In the genomic region with DNA sequence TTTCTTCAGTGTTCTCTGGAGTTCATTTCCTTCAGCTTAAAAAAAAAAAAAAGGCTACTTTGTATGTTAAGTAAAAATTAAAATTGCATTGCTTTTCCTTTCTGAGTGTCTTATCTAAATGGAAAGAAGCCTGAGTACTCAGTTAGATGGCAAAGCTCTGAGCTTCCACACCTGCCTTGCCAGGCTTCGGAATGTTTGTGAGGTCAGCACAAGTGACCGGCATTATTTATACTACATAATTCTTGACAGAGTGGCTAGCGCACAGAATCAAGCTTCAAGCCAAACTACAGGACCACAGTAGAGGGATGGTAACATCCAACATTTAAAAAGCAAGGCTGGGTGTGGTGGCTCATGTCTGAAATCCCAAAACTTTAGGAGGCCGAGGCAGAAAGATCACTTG, we compare ENCODE assay signal across 23 cellular contexts. TPM values are rescaled to one million over a fixed set of nuclear protein-coding genes. Genes with fewer than 3 reads are reported as not detected.
DNase-seq lines count a peak whose midpoint lies in the region; ATAC-seq lines count a peak whose summit lies in the region.
"Had no signal": no experiment of that assay in that cellular context is flagged by ENCODE, and none has a peak within 500 bp of the region (broad histone marks: within the 10 kb centered on the region; RNA-seq: fewer than 3 reads in every experiment).

No MANE protein-coding gene starts in this region.

- H3K4me3 Mint-ChIP-seq in T-cell, result no peak overlapping the region
- no peak overlapping the region for H3K4me3 Mint-ChIP-seq in stimulated activated effector memory CD8-positive, alpha-beta T cell treated with anti-CD3 and anti-CD28 coated beads, Interleukin-12 subunit alpha, Interleukin-12 subunit beta, amount 100 ng/mL, for 72 hours
- H3K4me3 Mint-ChIP-seq: nephron progenitor cell had no signal

- POLR2A ChIA-PET in T-cell (lab: Charles Lee), result interaction anchor here (0.5 to 0.7 kb wide), 11 partner anchors 13 to 735 kb away, joined by 3 to 5 read pairs (median 3); no protein-coding TSS in a partner anchor

- WGBS in right cardiac atrium, result 66% methylated on average over 4 of the region's 4 CpGs

- H3K27ac ChIP-seq in right cardiac atrium (ENCODE audit: low read length), result peak overlapping the region; percentile 34
- H3K27ac ChIP-seq: gastrocnemius medialis, KMS-11, pancreas, spleen had no signal

- intact Hi-C loops in Right ventricle myocardium superior (cut with DNase I) (no loop called here), cardiac septum (cut with DNase I) (no loop called here), right cardiac atrium (cut with DNase I) (no loop called here)

- DNase-seq in Right ventricle myocardium superior, result no peak
- DNase-seq in cardiac septum (ENCODE audit: low spot score), result no peak
- DNase-seq in T-cell, result no peak
- no peak for DNase-seq in right cardiac atrium
- DNase-seq in stimulated activated effector memory CD8-positive, alpha-beta T cell treated with anti-CD3 and anti-CD28 coated beads, Interleukin-12 subunit alpha, Interleukin-12 subunit beta, amount 100 ng/mL, for 72 hours (ENCODE audit: low spot score in 2 of 2), result no peak
- DNase-seq in stimulated activated naive CD4-positive, alpha-beta T cell (lab: John Stamatoyannopoulos, UW), result no peak
- DNase-seq: activated CD4-positive, alpha-beta T cell treated with anti-CD3 and anti-CD28 coated beads for 4 hours; C1 segment of cervical spinal cord; dermis blood vessel endothelial cell; gastrocnemius medialis; hippocampal formation; left colon; MM.1S; NCI-H1417; NCI-H2081; NCI-H226; NCI-H748 treated with DMSO at 0.1 percent for 48 hours; nephron progenitor cell; pancreas; spleen had no signal

- no peaks in the 10 kb centered on the region for H3K9me3 Mint-ChIP-seq in T-cell
- H3K9me3 Mint-ChIP-seq in stimulated activated effector memory CD8-positive, alpha-beta T cell treated with anti-CD3 and anti-CD28 coated beads, Interleukin-12 subunit alpha, Interleukin-12 subunit beta, amount 100 ng/mL, for 72 hours, result no peaks in the 10 kb centered on the region

- H3K4me1 Mint-ChIP-seq in T-cell, result peaks cover 80 to 93% (median 92%) of the 10 kb centered on the region in 3 donors
- H3K4me1 Mint-ChIP-seq in stimulated activated effector memory CD8-positive, alpha-beta T cell treated with anti-CD3 and anti-CD28 coated beads, Interleukin-12 subunit alpha, Interleukin-12 subunit beta, amount 100 ng/mL, for 72 hours, result peaks cover 66% of the 10 kb centered on the region

- no peak overlapping the region for H3K4me3 ChIP-seq in right cardiac atrium (ENCODE audit: low read length)
- H3K4me3 ChIP-seq: gastrocnemius medialis, GM12878, pancreas, spleen had no signal

- H3K4me1 ChIP-seq in right cardiac atrium (ENCODE audit: control insufficient read depth, insufficient read depth, low read length), result peaks cover 8% of the 10 kb centered on the region
- H3K4me1 ChIP-seq: gastrocnemius medialis had no signal

- H3K27ac Mint-ChIP-seq in T-cell, result peak overlapping the region; percentile 43 to 68
- H3K27ac Mint-ChIP-seq in stimulated activated effector memory CD8-positive, alpha-beta T cell treated with anti-CD3 and anti-CD28 coated beads, Interleukin-12 subunit alpha, Interleukin-12 subunit beta, amount 100 ng/mL, for 72 hours, result peak overlapping the region; percentile 79
- H3K27ac Mint-ChIP-seq: nephron progenitor cell had no signal

- ATAC-seq in Right ventricle myocardium superior (ENCODE audit: poor library complexity) (peak; percentile 63), T-cell (replicated peaks in 1 of 4) (no peak), right cardiac atrium (peak in 1 of 2 donors; percentile 64)
- no peak for ATAC-seq in stimulated activated effector memory CD8-positive, alpha-beta T cell treated with anti-CD3 and anti-CD28 coated beads, Interleukin-12 subunit alpha, Interleukin-12 subunit beta, amount 100 ng/mL, for 72 hours
- no peak for ATAC-seq in activated CD4-positive, CD25-positive, alpha-beta regulatory T cell treated with anti-CD3 and anti-CD28 coated beads, Interleukin-2, amount 50 U/mL, for 24 hours
- ATAC-seq: gastrocnemius medialis, GM12878, left colon had no signal

- no peaks in the 10 kb centered on the region for H3K27me3 ChIP-seq in right cardiac atrium (ENCODE audit: control insufficient read depth, insufficient read depth)
- H3K27me3 ChIP-seq: gastrocnemius medialis, pancreas, spleen had no signal

- no peaks in the 10 kb centered on the region for H3K27me3 Mint-ChIP-seq in T-cell

- peaks cover 15% of the 10 kb centered on the region for H3K36me3 Mint-ChIP-seq in T-cell
- H3K36me3 Mint-ChIP-seq in stimulated activated effector memory CD8-positive, alpha-beta T cell treated with anti-CD3 and anti-CD28 coated beads, Interleukin-12 subunit alpha, Interleukin-12 subunit beta, amount 100 ng/mL, for 72 hours, result peaks cover 6% of the 10 kb centered on the region

- CTCF ChIA-PET in T-cell (lab: Charles Lee), result interaction anchor here (0.6 to 1.2 kb wide), 4 partner anchors 15 to 687 kb away, joined by 3 to 5 read pairs (median 4); no protein-coding TSS in a partner anchor

- no peaks in the 10 kb centered on the region for H3K9me3 ChIP-seq in right cardiac atrium (ENCODE audit: control insufficient read depth, low read length)
- H3K9me3 ChIP-seq: gastrocnemius medialis, pancreas, spleen had no signal

RNA-seq across cellular contexts. Expression of a gene that starts 17.3 kb away (rescaled TPM):
- total RNA-seq in Right ventricle myocardium superior (13.9 TPM), cardiac septum (20.0 TPM), T-cell (100 to 1,000 TPM; 129 to 238 (median 160) TPM), right cardiac atrium (10 to 100 TPM; 21.4 to 31.7 (median 24.5) TPM)
- polyA plus RNA-seq in right cardiac atrium, result 10.1 TPM
